Comparison of ENCODE assay signal across 16 cellular contexts in the genomic region with DNA sequence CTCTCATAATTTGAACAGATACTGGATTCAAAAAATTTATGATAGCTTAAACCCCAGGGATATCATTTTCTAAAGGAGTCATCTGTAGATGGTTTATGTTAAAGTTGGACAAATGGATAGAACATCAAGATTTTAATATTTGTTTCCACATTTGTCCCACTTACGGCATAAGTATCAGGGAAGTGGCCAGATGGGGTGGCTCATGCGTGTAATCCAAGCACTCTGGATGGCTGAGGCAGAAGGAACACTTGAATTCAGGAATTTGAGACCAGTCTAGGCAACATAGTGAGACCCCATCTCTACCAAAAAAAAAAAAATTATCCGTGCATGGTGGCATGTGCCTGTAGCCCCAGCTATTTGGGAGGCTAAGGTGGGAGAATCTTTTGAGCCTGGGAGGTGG.
DNase-seq lines count a peak whose midpoint lies in the region; ATAC-seq lines count a peak whose summit lies in the region.
"Had no signal": no experiment of that assay in that cellular context is flagged by ENCODE, and none has a peak within 500 bp of the region (broad histone marks: within the 10 kb centered on the region; RNA-seq: fewer than 3 reads in every experiment).

No MANE protein-coding gene starts in this region.

- in situ Hi-C loops in G401 (cut with HindIII; ENCODE audit: low sequenced_read_pairs) = no loop called here

- H3K36me3 Mint-ChIP-seq in activated T-helper 1 cell treated with anti-CD3 and anti-CD28 coated beads, Interleukin-12 subunit alpha, Interleukin-12 subunit beta, Interleukin-2, Interleukin-4 antibody, amounts not matched to agents 30 ng/mL and 10 ng/mL and 1 ng/mL, durations not matched to agents 14 hours and 24 hours and 36 hours (ENCODE audit: low read depth) = no peaks in the 10 kb centered on the region

- ATAC-seq in HG03045 (IDR thresholded peaks at IDR 0.05; ENCODE audit: unreplicated experiment) = no peak
- ATAC-seq: GM12878 had no signal

- H3K27ac Mint-ChIP-seq in activated T-helper 1 cell treated with anti-CD3 and anti-CD28 coated beads, Interleukin-12 subunit alpha, Interleukin-12 subunit beta, Interleukin-2, Interleukin-4 antibody, amounts not matched to agents 30 ng/mL and 10 ng/mL and 1 ng/mL, durations not matched to agents 14 hours and 24 hours and 36 hours = no peak overlapping the region
- H3K27ac Mint-ChIP-seq: CD4-positive, alpha-beta memory T cell had no signal

- H3K4me1 Mint-ChIP-seq in activated T-helper 1 cell treated with anti-CD3 and anti-CD28 coated beads, Interleukin-12 subunit alpha, Interleukin-12 subunit beta, Interleukin-2, Interleukin-4 antibody, amounts not matched to agents 30 ng/mL and 10 ng/mL and 1 ng/mL, durations not matched to agents 14 hours and 24 hours and 36 hours (ENCODE audit: low read depth) = no peaks in the 10 kb centered on the region
- H3K4me1 Mint-ChIP-seq: CD4-positive, alpha-beta memory T cell had no signal

- no peaks in the 10 kb centered on the region for H3K27me3 Mint-ChIP-seq in activated T-helper 1 cell treated with anti-CD3 and anti-CD28 coated beads, Interleukin-12 subunit alpha, Interleukin-12 subunit beta, Interleukin-2, Interleukin-4 antibody, amounts not matched to agents 30 ng/mL and 10 ng/mL and 1 ng/mL, durations not matched to agents 14 hours and 24 hours and 36 hours (ENCODE audit: insufficient read depth)
- H3K27me3 Mint-ChIP-seq: CD4-positive, alpha-beta memory T cell had no signal

- intact Hi-C loops in activated T-helper 1 cell treated with anti-CD3 and anti-CD28 coated beads, Interleukin-12 subunit alpha, Interleukin-12 subunit beta, Interleukin-2, Interleukin-4 antibody, amounts not matched to agents 30 ng/mL and 10 ng/mL and 1 ng/mL, durations not matched to agents 14 hours and 24 hours and 36 hours (cut with micrococcal nuclease) = no loop called here

- no peaks in the 10 kb centered on the region for H3K9me3 Mint-ChIP-seq in activated T-helper 1 cell treated with anti-CD3 and anti-CD28 coated beads, Interleukin-12 subunit alpha, Interleukin-12 subunit beta, Interleukin-2, Interleukin-4 antibody, amounts not matched to agents 30 ng/mL and 10 ng/mL and 1 ng/mL, durations not matched to agents 14 hours and 24 hours and 36 hours

- H3K4me3 Mint-ChIP-seq in activated T-helper 1 cell treated with anti-CD3 and anti-CD28 coated beads, Interleukin-12 subunit alpha, Interleukin-12 subunit beta, Interleukin-2, Interleukin-4 antibody, amounts not matched to agents 30 ng/mL and 10 ng/mL and 1 ng/mL, durations not matched to agents 14 hours and 24 hours and 36 hours = no peak overlapping the region
- H3K4me3 Mint-ChIP-seq: CD4-positive, alpha-beta memory T cell had no signal

- DNase-seq in G401 (ENCODE audit: low spot score) (peak; percentile 84), NCI-H2171 (lab: John Stamatoyannopoulos, UW) (peak; percentile 66), NCI-H446 treated with DMSO at 0.1 percent for 48 hours (lab: John Stamatoyannopoulos, UW) (peak; percentile 57), cerebellar cortex (ENCODE audit: low spot score) (peak; percentile 83), kidney tubule cell (ENCODE audit: low spot score) (no peak)
- no peak for DNase-seq in activated T-helper 1 cell treated with anti-CD3 and anti-CD28 coated beads, Interleukin-12 subunit alpha, Interleukin-12 subunit beta, Interleukin-2, Interleukin-4 antibody, amounts not matched to agents 30 ng/mL and 10 ng/mL and 1 ng/mL, durations not matched to agents 14 hours and 24 hours and 36 hours (ENCODE audit: low spot score)
- DNase-seq: Calu3; CD4-positive, alpha-beta memory T cell; COR-L47; DMS53; DMS79 treated with DMSO at 0.1 percent for 48 hours; GM23248; H7; HCEC 1CT had no signal

Comparison
In these comparisons a context has a peak if more than half of its experiments do, and no peak if none do; other contexts are left out.
1. DNase-seq: peak in G401 (single experiment), NCI-H2171 (single experiment), NCI-H446 treated with DMSO at 0.1 percent for 48 hours (single experiment) and cerebellar cortex (single experiment); none in activated T-helper 1 cell treated with anti-CD3 and anti-CD28 coated beads, Interleukin-12 subunit alpha, Interleukin-12 subunit beta, Interleukin-2, Interleukin-4 antibody, amounts not matched to agents 30 ng/mL and 10 ng/mL and 1 ng/mL, durations not matched to agents 14 hours and 24 hours and 36 hours (single experiment) and kidney tubule cell (single experiment).